8 cellular contexts compared by ENCODE assay signal in genomic region chr16:11583889-11584565, GRCh38. TPM values are rescaled to one million over a fixed set of nuclear protein-coding genes. Genes with fewer than 3 reads are reported as not detected.
DNase-seq lines count a peak whose midpoint lies in the region; ATAC-seq and TF ChIP-seq lines count a peak whose summit lies in the region.

No MANE protein-coding gene starts in this region.

- no peak for TF ChIP-seq CTCF in natural killer cell (IDR thresholded peaks at IDR 0.05)

- peak overlapping the region; percentile 1; the same call in 1 of the 2 replicates for H3K4me3 ChIP-seq in MG63

- H3K9me3 ChIP-seq in MG63, result no peaks in the 10 kb centered on the region

- intact Hi-C loops in natural killer cell (cut with micrococcal nuclease), result loop anchor here (1.0 to 5.0 kb wide), 3 partner anchors 24 to 39 kb away; no protein-coding TSS in a partner anchor

- peaks cover 9% of the 10 kb centered on the region for H3K36me3 ChIP-seq in MG63

- no peaks in the 10 kb centered on the region for H3K27me3 Mint-ChIP-seq in natural killer cell (ENCODE audit: low read depth in 2 of 2)

- no peaks in the 10 kb centered on the region for H3K27me3 ChIP-seq in MG63

- H3K27ac Mint-ChIP-seq in natural killer cell, result peak overlapping the region; percentile 91 to 94

- ATAC-seq in natural killer cell (peak in 1 of 3 donors; percentile 23), GM18868 (IDR thresholded peaks at IDR 0.05; ENCODE audit: unreplicated experiment) (no peak), GM21529 (IDR thresholded peaks at IDR 0.05; ENCODE audit: unreplicated experiment) (no peak)

- H3K4me3 Mint-ChIP-seq in natural killer cell, result peak overlapping the region; percentile 97

- no peaks in the 10 kb centered on the region for H3K9me3 Mint-ChIP-seq in natural killer cell

- DNase-seq in EH (ENCODE audit: low read depth) (peak; percentile 24), MG63 (no peak), caudate nucleus (lab: John Stamatoyannopoulos, UW) (peak in 1 of 61 donors; percentile 100), natural killer cell (no peak), cerebellum (ENCODE audit: low spot score) (no peak), DMS 273 treated with DMSO at 0.1 percent for 48 hours (lab: John Stamatoyannopoulos, UW) (no peak)

- peak overlapping the region; percentile 44 for H3K27ac ChIP-seq in caudate nucleus (ENCODE audit: low read depth, low read length)

- H3K36me3 Mint-ChIP-seq in natural killer cell, result no peaks in the 10 kb centered on the region

- peaks cover 71 to 77% of the 10 kb centered on the region in 2 donors for H3K4me1 Mint-ChIP-seq in natural killer cell

RNA-seq across cellular contexts. Expression of gene LITAF, which starts 2.7 kb away (rescaled TPM):
- 52.9 and 60.8 TPM in 2 replicates for total RNA-seq in MG63 (2014; rRNA removed; shearing (Covaris generic); ENCODE audit: low replicate concordance)
- total RNA-seq in natural killer cell (100 to 1,000 TPM; 584 to 772 (median 726) TPM), cerebellum (29.1 TPM)
